11 cellular contexts compared by ENCODE assay signal in genomic region chr1:161197560-161198205, GRCh38. TPM values are rescaled to one million over a fixed set of nuclear protein-coding genes. Genes with fewer than 3 reads are reported as not detected.
DNase-seq lines count a peak whose midpoint lies in the region; ATAC-seq, FAIRE-seq and TF ChIP-seq lines count a peak whose summit lies in the region.
"Had no signal": no experiment of that assay in that cellular context is flagged by ENCODE, and none has a peak within 500 bp of the region (broad histone marks: within the 10 kb centered on the region; RNA-seq: fewer than 3 reads in every experiment).

No MANE protein-coding gene starts in this region.

- H3K79me2 ChIP-seq in H1 (ENCODE audit: control insufficient read depth in 1 of 2, insufficient read depth in 2 of 2, low read length in 2 of 2): peaks cover 0 to 7% of the 10 kb centered on the region in 2 experiments; a peak in 2 of 4 replicates

- peak overlapping the region; percentile 5; the same call in 1 of the 2 replicates for H2BK12ac ChIP-seq in H1 (ENCODE audit: low read depth, low read length)

- H3K4me2 ChIP-seq in H1 (ENCODE audit: insufficient read depth in 1 of 2, low read depth in 2 of 2, low read length in 2 of 2): peak overlapping the region; percentile 67 to 80

- H4K91ac ChIP-seq in H1 (replicated peaks; ENCODE audit: insufficient read length, low read length): peak overlapping the region; percentile 15

- H3K4me1 ChIP-seq in SJCRH30: peaks cover 26% of the 10 kb centered on the region
- H3K4me1 ChIP-seq in H1 (replicated peaks in 1 of 4; ENCODE audit: control insufficient read depth in 3 of 4, insufficient read depth in 4 of 4, low read length in 3 of 4): peaks cover 23 to 54% (median 48%) of the 10 kb centered on the region in 4 experiments
- H3K4me1 ChIP-seq in mesodermal cell (ENCODE audit: control insufficient read depth, insufficient read depth, low read length, poor library complexity, severe bottlenecking): peaks cover 28% of the 10 kb centered on the region
- H3K4me1 ChIP-seq in tibial artery: peaks cover 7 to 50% (median 36%) of the 10 kb centered on the region in 4 donors

- H3K23me2 ChIP-seq in H1 (ENCODE audit: low read depth, low read length): peaks cover 12% of the 10 kb centered on the region

- no peaks in the 10 kb centered on the region for H3K9me3 ChIP-seq in SJCRH30 (replicated peaks)
- H3K9me3 ChIP-seq in H1 (ENCODE audit: insufficient read depth in 2 of 2, low read depth in 1 of 2, low read length in 1 of 2): no peaks in the 10 kb centered on the region
- H3K9me3 ChIP-seq in mesodermal cell (ENCODE audit: control insufficient read depth, low read length): no peaks in the 10 kb centered on the region
- H3K9me3 ChIP-seq in tibial artery: no peaks in the 10 kb centered on the region

- CTCF ChIA-PET in H1 (lab: Charles Lee; ENCODE audit: partially characterized antibody): interaction anchor here (0.9 to 17.6 kb wide), 13 partner anchors 9 to 95 kb away, joined by 3 to 427 read pairs (median 5); partner anchors contain the start of genes APOA2, B4GALT3, FCER1G and PCP4L1

- H2BK20ac ChIP-seq in H1 (ENCODE audit: low read length): 0 out of 2 replicates have a peak overlapping the region, but pooled peaks have one; percentile 82

- no peak for TF ChIP-seq POLR2A in H1 (IDR thresholded peaks at IDR 0.05; ENCODE audit: control extremely low read depth in 1 of 2, low read depth in 2 of 2, low read length in 2 of 2)

- peak overlapping the region; percentile 75; the same call in 1 of the 2 replicates for H3K18ac ChIP-seq in H1 (ENCODE audit: extremely low read depth, low read length)

- H3K27ac ChIP-seq in SJCRH30 (peak overlapping the region; percentile 93), H1 (ENCODE audit: low read depth, low read length) (no peak overlapping the region), mesodermal cell (ENCODE audit: low read depth, low read length, severe bottlenecking) (peak overlapping the region; percentile 85), tibial artery (peak overlapping the region; percentile 87 to 93)

- DNase-seq in SJCRH30 (no peak), H1 (ENCODE audit: low read depth in 1 of 2, low spot score in 2 of 2) (no peak), tibial artery (no peak), NCI-H2081 (lab: John Stamatoyannopoulos, UW) (no peak), DMS 273 (lab: John Stamatoyannopoulos, UW; ENCODE audit: unreplicated experiment) (no peak)
- DNase-seq: activated CD8-positive, alpha-beta memory T cell treated with anti-CD3 and anti-CD28 coated beads, Interleukin-2, amount 10 ng/mL, durations not matched to agents 7 days and 5 days; naive B cell had no signal

- intact Hi-C loops in tibial artery (cut with DNase I; ENCODE audit: low total_unique reads): no loop called here

- POLR2A ChIA-PET in H1 (lab: Charles Lee; ENCODE audit: partially characterized antibody): interaction anchor here (0.6 to 2.3 kb wide), 16 partner anchors 9 to 210 kb away, joined by 3 to 13 read pairs (median 4); partner anchors contain the start of genes APOA2, B4GALT3, PPOX and SDHC

- peak overlapping the region; percentile 57 for H3K4me3 ChIP-seq in SJCRH30
- peak overlapping the region; percentile 5 to 51 (median 44); a peak in 7 of 8 replicates for H3K4me3 ChIP-seq in H1 (ENCODE audit: extremely low read depth in 1 of 4, insufficient read depth in 2 of 4, low read depth in 3 of 4, low read length in 4 of 4)
- peak overlapping the region; percentile 16 for H3K4me3 ChIP-seq in mesodermal cell (ENCODE audit: extremely low read depth, insufficient read depth, low read length, poor library complexity, severe bottlenecking)
- peak overlapping the region; percentile 32 to 46 for H3K4me3 ChIP-seq in tibial artery

- WGBS in H1 (ENCODE audit: extremely low coverage in 1 of 2, insufficient coverage in 1 of 2, insufficient read length in 1 of 2, insufficient replicate concordance in 2 of 2, low coverage in 1 of 2, low lambda C conversion rate in 2 of 2, missing lambda C conversion rate in 1 of 2), 2 experiments: 82% methylated on average over 11 of the region's 11 CpGs; no CpG with 5 or more reads in 1 of the 2 experiments
- 92 to 93% methylated on average over 9 to 10 of the region's 11 CpGs for WGBS in mesodermal cell (ENCODE audit: insufficient coverage in 2 of 2), 2 experiments

- FAIRE-seq in H1 (lab: Jason Lieb, UNC): no peak
- FAIRE-seq: endometrium had no signal

- H2BK120ac ChIP-seq in H1 (replicated peaks; ENCODE audit: low read depth, low read length): no peak overlapping the region

- no peak for TF ChIP-seq RAD21 in H1 (IDR thresholded peaks at IDR 0.05 in 1 of 2, conservative IDR thresholded peaks at IDR 0.05 in 1 of 2; ENCODE audit: low read depth in 2 of 2, low read length in 2 of 2)

- H2AK5ac ChIP-seq in H1 (ENCODE audit: low read depth, low read length): peak overlapping the region; percentile 54; the same call in 1 of the 2 replicates

- H2BK15ac ChIP-seq in H1 (ENCODE audit: low read length): peak overlapping the region; percentile 12; the same call in 1 of the 2 replicates

- H2BK5ac ChIP-seq in H1 (ENCODE audit: low read depth, low read length): peak overlapping the region; percentile 67; the same call in 1 of the 2 replicates

- H2AFZ ChIP-seq in H1 (ENCODE audit: low read length): no peak overlapping the region

- no peak for TF ChIP-seq CTCF in H1 (IDR thresholded peaks at IDR 0.05; ENCODE audit: control extremely low read depth in 1 of 3, insufficient read depth in 1 of 3, low read depth in 1 of 3, low read length in 3 of 3)
- no peak for TF ChIP-seq CTCF in tibial artery (IDR thresholded peaks at IDR 0.05)

- H4K8ac ChIP-seq in H1 (ENCODE audit: extremely low read depth, insufficient read depth, low read length): no peak overlapping the region

- no peak for TF ChIP-seq EP300 in H1 (IDR thresholded peaks at IDR 0.05; ENCODE audit: borderline replicate concordance in 1 of 2, low read depth in 2 of 2, low read length in 2 of 2)

- H4K20me1 ChIP-seq in H1 (replicated peaks in 1 of 2; ENCODE audit: control insufficient read depth in 1 of 2, insufficient read depth in 2 of 2, low read length in 2 of 2): no peaks in the 10 kb centered on the region

- peak overlapping the region; percentile 63 for H3K4ac ChIP-seq in H1 (replicated peaks; ENCODE audit: insufficient read length, low read depth, low read length)

- peaks cover 16% of the 10 kb centered on the region for H3K36me3 ChIP-seq in SJCRH30
- peaks cover 0 to 3% (median 2%) of the 10 kb centered on the region in 4 experiments; a peak in 3 of 8 replicates for H3K36me3 ChIP-seq in H1 (ENCODE audit: control insufficient read depth in 2 of 4, insufficient read depth in 4 of 4, low read length in 3 of 4)
- no peaks in the 10 kb centered on the region for H3K36me3 ChIP-seq in mesodermal cell (ENCODE audit: control insufficient read depth, insufficient read depth, low read length)
- H3K36me3 ChIP-seq in tibial artery: no peaks in the 10 kb centered on the region

- H3K27me3 ChIP-seq in SJCRH30 (no peaks in the 10 kb centered on the region), H1 (replicated peaks in 1 of 4; ENCODE audit: control insufficient read depth in 3 of 4, extremely low read depth in 1 of 4, insufficient read depth in 3 of 4, low read length in 3 of 4) (no peaks in the 10 kb centered on the region), tibial artery (peaks cover 0 to 24% of the 10 kb centered on the region in 2 donors)

- ATAC-seq in GM19351 (IDR thresholded peaks at IDR 0.05; ENCODE audit: unreplicated experiment): no peak
- ATAC-seq: activated CD8-positive, alpha-beta memory T cell treated with anti-CD3 and anti-CD28 coated beads, Interleukin-2, amount 10 ng/mL, durations not matched to agents 7 days and 5 days; Panc1 had no signal

- peaks cover 6% of the 10 kb centered on the region; the same call in 1 of the 2 replicates for H3K79me1 ChIP-seq in H1 (ENCODE audit: low read depth, low read length)

- no peak overlapping the region for H3K56ac ChIP-seq in H1 (replicated peaks; ENCODE audit: insufficient read length, low read depth, low read length)

- H3K14ac ChIP-seq in H1 (ENCODE audit: insufficient read length): no peak overlapping the region

- no peak overlapping the region for H3K23ac ChIP-seq in H1 (ENCODE audit: insufficient read length)

- no peak overlapping the region for H4K5ac ChIP-seq in H1 (ENCODE audit: insufficient read length, low read depth, low read length)

- H3K9ac ChIP-seq in H1 (replicated peaks in 1 of 4; ENCODE audit: extremely low read depth in 1 of 4, low read depth in 3 of 4, low read length in 3 of 4): peak overlapping the region in 1 of 4 experiments; percentile 11; a peak in 1 of 7 replicates

RNA-seq across cellular contexts. Expression of gene ADAMTS4, which starts 1.2 kb away (rescaled TPM):
- 9.6 and 11.0 TPM in 2 replicates for total RNA-seq in SJCRH30 (2014; rRNA removed; shearing (Covaris generic))
- total RNA-seq in H1 (2021; fragmentation: NEBNext Ultra II Directional; extraction: Animal tissue kit (Norgen Biotek cat#: 25700)): 7.2 and 12.4 TPM in 2 replicates
- polyA plus RNA-seq in H1 (2011; rRNA removed): 4.6 and 6.4 TPM in 2 replicates
- polyA plus RNA-seq in H1 (2011; cell fraction: cytosol; rRNA removed): 3.8 TPM
- 8.8 TPM for polyA plus RNA-seq in H1 (2011; cell fraction: nucleus; rRNA removed)
- polyA plus RNA-seq in H1 (2012, experiment 1 of 2): 6.1 to 7.9 TPM (median 6.5 TPM) in 4 replicates
- 3.1 TPM for polyA plus RNA-seq in H1 (2012, experiment 2 of 2)
- 5.4 TPM for polyA plus RNA-seq in H1 (2013, experiment 1 of 2)
- 4.8 TPM for polyA plus RNA-seq in H1 (2013, experiment 2 of 2)
- 9.9 and 12.8 TPM in 2 replicates for polyA minus RNA-seq in H1 (2011; rRNA and poly(A)+ RNA removed)
- 11.0 TPM for polyA minus RNA-seq in H1 (2011; cell fraction: cytosol; rRNA and poly(A)+ RNA removed)
- 15.4 TPM for polyA minus RNA-seq in H1 (2011; cell fraction: nucleus; rRNA and poly(A)+ RNA removed)
- polyA plus RNA-seq in mesodermal cell (2013, experiment 1 of 2): 17.0 TPM
- polyA plus RNA-seq in mesodermal cell (2013, experiment 2 of 2): 9.3 TPM

RNA-seq across cellular contexts. Expression of gene NDUFS2, which starts 4.5 kb away (rescaled TPM):
- 60.3 and 60.5 TPM in 2 replicates for total RNA-seq in SJCRH30 (2014; rRNA removed; shearing (Covaris generic))
- 88.7 and 95.1 TPM in 2 replicates for total RNA-seq in H1 (2021; fragmentation: NEBNext Ultra II Directional; extraction: Animal tissue kit (Norgen Biotek cat#: 25700))
- polyA plus RNA-seq in H1 (2011; rRNA removed): 100 and 113 TPM in 2 replicates
- polyA plus RNA-seq in H1 (2011; cell fraction: cytosol; rRNA removed): 140 TPM
- polyA plus RNA-seq in H1 (2011; cell fraction: nucleus; rRNA removed): 108 TPM
- polyA plus RNA-seq in H1 (2012, experiment 1 of 2): 108 to 115 TPM (median 112 TPM) in 4 replicates
- polyA plus RNA-seq in H1 (2012, experiment 2 of 2): 55.7 TPM
- 49.8 TPM for polyA plus RNA-seq in H1 (2013, experiment 1 of 2)
- polyA plus RNA-seq in H1 (2013, experiment 2 of 2): 45.7 TPM
- 178 and 185 TPM in 2 replicates for polyA minus RNA-seq in H1 (2011; rRNA and poly(A)+ RNA removed)
- 86.2 TPM for polyA minus RNA-seq in H1 (2011; cell fraction: cytosol; rRNA and poly(A)+ RNA removed)
- 116 TPM for polyA minus RNA-seq in H1 (2011; cell fraction: nucleus; rRNA and poly(A)+ RNA removed)
- 106 TPM for polyA plus RNA-seq in mesodermal cell (2013, experiment 1 of 2)
- 95.6 TPM for polyA plus RNA-seq in mesodermal cell (2013, experiment 2 of 2)

RNA-seq across cellular contexts. Expression of gene FCER1G, which starts 17.4 kb away (rescaled TPM):
- 0.28 and 0.30 TPM in 2 replicates for total RNA-seq in SJCRH30 (2014; rRNA removed; shearing (Covaris generic))
- 0.86 TPM in 1 of 2 replicates, not detected in the other for total RNA-seq in H1 (2021; fragmentation: NEBNext Ultra II Directional; extraction: Animal tissue kit (Norgen Biotek cat#: 25700))
- 0.85 and 1.6 TPM in 2 replicates for polyA plus RNA-seq in H1 (2011; rRNA removed)
- 0.43 TPM for polyA plus RNA-seq in H1 (2011; cell fraction: cytosol; rRNA removed)
- 0.66 TPM for polyA plus RNA-seq in H1 (2011; cell fraction: nucleus; rRNA removed)
- 0.40 to 0.58 TPM (median 0.48 TPM) in 3 of 4 replicates, not detected in the other for polyA plus RNA-seq in H1 (2012, experiment 1 of 2)
- polyA plus RNA-seq in H1 (2012, experiment 2 of 2): 0.93 TPM
- polyA plus RNA-seq in H1 (2013, experiment 1 of 2): 0.85 TPM
- polyA plus RNA-seq in H1 (2013, experiment 2 of 2): 0.85 TPM
- polyA minus RNA-seq in H1 (2011; rRNA and poly(A)+ RNA removed): not detected in 2 replicates
- not detected for polyA minus RNA-seq in H1 (2011; cell fraction: cytosol; rRNA and poly(A)+ RNA removed)
- not detected for polyA minus RNA-seq in H1 (2011; cell fraction: nucleus; rRNA and poly(A)+ RNA removed)
- 3.4 TPM for polyA plus RNA-seq in mesodermal cell (2013, experiment 1 of 2)
- polyA plus RNA-seq in mesodermal cell (2013, experiment 2 of 2): 2.1 TPM

RNA-seq across cellular contexts. Expression of gene B4GALT3, which starts 20.4 kb away (rescaled TPM):
- 31.4 and 36.3 TPM in 2 replicates for total RNA-seq in SJCRH30 (2014; rRNA removed; shearing (Covaris generic))
- 42.3 and 45.5 TPM in 2 replicates for total RNA-seq in H1 (2021; fragmentation: NEBNext Ultra II Directional; extraction: Animal tissue kit (Norgen Biotek cat#: 25700))
- polyA plus RNA-seq in H1 (2011; rRNA removed): 43.0 and 61.2 TPM in 2 replicates
- 35.7 TPM for polyA plus RNA-seq in H1 (2011; cell fraction: cytosol; rRNA removed)
- polyA plus RNA-seq in H1 (2011; cell fraction: nucleus; rRNA removed): 83.1 TPM
- 37.1 to 41.5 TPM (median 37.3 TPM) in 4 replicates for polyA plus RNA-seq in H1 (2012, experiment 1 of 2)
- polyA plus RNA-seq in H1 (2012, experiment 2 of 2): 65.4 TPM
- 50.7 TPM for polyA plus RNA-seq in H1 (2013, experiment 1 of 2)
- polyA plus RNA-seq in H1 (2013, experiment 2 of 2): 53.5 TPM
- 18.1 and 20.6 TPM in 2 replicates for polyA minus RNA-seq in H1 (2011; rRNA and poly(A)+ RNA removed)
- 14.2 TPM for polyA minus RNA-seq in H1 (2011; cell fraction: cytosol; rRNA and poly(A)+ RNA removed)
- polyA minus RNA-seq in H1 (2011; cell fraction: nucleus; rRNA and poly(A)+ RNA removed): 15.3 TPM
- polyA plus RNA-seq in mesodermal cell (2013, experiment 1 of 2): 46.1 TPM
- 41.4 TPM for polyA plus RNA-seq in mesodermal cell (2013, experiment 2 of 2)

RNA-seq across cellular contexts. Expression of gene APOA2, which starts 25.7 kb away (rescaled TPM):
- total RNA-seq in SJCRH30 (2014; rRNA removed; shearing (Covaris generic)): not detected in 2 replicates
- not detected in 2 replicates for total RNA-seq in H1 (2021; fragmentation: NEBNext Ultra II Directional; extraction: Animal tissue kit (Norgen Biotek cat#: 25700))
- polyA plus RNA-seq in H1 (2011; rRNA removed): 0.41 TPM in 1 of 2 replicates, not detected in the other
- 3.6 TPM for polyA plus RNA-seq in H1 (2011; cell fraction: cytosol; rRNA removed)
- not detected for polyA plus RNA-seq in H1 (2011; cell fraction: nucleus; rRNA removed)
- 2.0 to 3.1 TPM in 2 of 4 replicates, not detected in the others for polyA plus RNA-seq in H1 (2012, experiment 1 of 2)
- polyA plus RNA-seq in H1 (2012, experiment 2 of 2): 8.6 TPM
- not detected for polyA plus RNA-seq in H1 (2013, experiment 1 of 2)
- polyA plus RNA-seq in H1 (2013, experiment 2 of 2): not detected
- not detected in 2 replicates for polyA minus RNA-seq in H1 (2011; rRNA and poly(A)+ RNA removed)
- polyA minus RNA-seq in H1 (2011; cell fraction: cytosol; rRNA and poly(A)+ RNA removed): not detected
- polyA minus RNA-seq in H1 (2011; cell fraction: nucleus; rRNA and poly(A)+ RNA removed): not detected
- polyA plus RNA-seq in mesodermal cell (2013, experiment 1 of 2): 1.6 TPM
- polyA plus RNA-seq in mesodermal cell (2013, experiment 2 of 2): 2.8 TPM
- total RNA-seq: activated CD8-positive, alpha-beta memory T cell treated with anti-CD3 and anti-CD28 coated beads, Interleukin-2, amount 10 ng/mL, durations not matched to agents 7 days and 5 days had no signal
